Comparison of ENCODE assay signal across 1 cellular context in genomic region chr19:1410136-1410786, GRCh38.
TF ChIP-seq lines count a peak whose summit lies in the region.

No MANE protein-coding gene starts in this region.

TF ChIP-seq in HepG2, 621 proteins besides CTCF, POLR2A, EP300 and RAD21:
- peak; percentile 51; the same call in 1 of the 2 replicates for TF ChIP-seq ZBTB38 (CRISPR knock-in tag; IDR thresholded peaks at IDR 0.05)
- peak; percentile 93 for TF ChIP-seq ZBTB33 (CRISPR knock-in tag; IDR thresholded peaks at IDR 0.05)
- TF ChIP-seq ZNF598 (CRISPR knock-in tag; IDR thresholded peaks at IDR 0.05; ENCODE audit: borderline replicate concordance) = no peak
